Comparison of ENCODE assay signal across 11 cellular contexts in genomic region chr2:53896864-53897263, GRCh38. TPM values are rescaled to one million over a fixed set of nuclear protein-coding genes. Genes with fewer than 3 reads are reported as not detected.
DNase-seq lines count a peak whose midpoint lies in the region; ATAC-seq and TF ChIP-seq lines count a peak whose summit lies in the region.
"Had no signal": no experiment of that assay in that cellular context is flagged by ENCODE, and none has a peak within 500 bp of the region (broad histone marks: within the 10 kb centered on the region; RNA-seq: fewer than 3 reads in every experiment).

No MANE protein-coding gene starts in this region.

- no peaks in the 10 kb centered on the region for H3K9me3 ChIP-seq in gastroesophageal sphincter

- CTCF ChIA-PET in RWPE1 (lab: Yijun Ruan, JAX), result interaction anchor here (0.8 kb wide), 1 partner anchor 113 kb away, joined by 3 read pairs; no protein-coding TSS in a partner anchor

- H3K4me3 ChIP-seq in skeletal muscle cell (ENCODE audit: low read depth, low read length), result no peak overlapping the region
- no peak overlapping the region for H3K4me3 ChIP-seq in gastroesophageal sphincter

- DNase-seq in activated CD4-positive, CD25-positive, alpha-beta regulatory T cell treated with anti-CD3 and anti-CD28 coated beads, Interleukin-2, amount 50 U/mL, for 72 hours, result no peak
- DNase-seq in RWPE1 (ENCODE audit: low spot score) (peak; percentile 78), fibroblast of the conjunctiva (ENCODE audit: low read depth) (peak; percentile 64), skeletal muscle cell (ENCODE audit: low read depth) (peak; percentile 31), germinal center (ENCODE audit: low spot score) (no peak), DMS79 treated with DMSO at 0.1 percent for 48 hours (lab: John Stamatoyannopoulos, UW) (no peak)
- DNase-seq: natural killer cell; NCI-H1092 treated with DMSO at 0.1 percent for 48 hours; NK-92 treated with Interleukin-12 subunit alpha and Interleukin-12 subunit beta, amount 100 ng/mL, for 24 hours had no signal

- POLR2A ChIA-PET in RWPE1 (lab: Yijun Ruan, JAX; ENCODE audit: low non-redundant PET), result no interaction called here

- WGBS in gastroesophageal sphincter (ENCODE audit: low coverage in 1 of 2), 2 donors, result 42 to 68% methylated on average over 3 of the region's 3 CpGs

- no peaks in the 10 kb centered on the region for H3K27me3 ChIP-seq in gastroesophageal sphincter

- H3K36me3 ChIP-seq in gastroesophageal sphincter, result peaks cover 0 to 100% of the 10 kb centered on the region in 2 donors

- peak; percentile 91 to 94 for ATAC-seq in activated CD4-positive, CD25-positive, alpha-beta regulatory T cell treated with anti-CD3 and anti-CD28 coated beads, Interleukin-2, amount 50 U/mL, for 24 hours
- no peak for ATAC-seq in gastroesophageal sphincter

- no peak for TF ChIP-seq EP300 in gastroesophageal sphincter (IDR thresholded peaks at IDR 0.05)

- no peak for TF ChIP-seq CTCF in RWPE1 (conservative IDR thresholded peaks at IDR 0.05; ENCODE audit: low read depth)
- no peak for TF ChIP-seq CTCF in gastroesophageal sphincter (IDR thresholded peaks at IDR 0.05)

- TF ChIP-seq POLR2A in gastroesophageal sphincter (IDR thresholded peaks at IDR 0.05), result no peak

- H3K27ac ChIP-seq in RWPE1 (peak overlapping the region; percentile 77), gastroesophageal sphincter (no peak overlapping the region)

- H3K4me1 ChIP-seq in gastroesophageal sphincter, result no peaks in the 10 kb centered on the region

RNA-seq across cellular contexts. Expression of gene GPR75, which starts 37.1 kb away (rescaled TPM):
- 1 to 10 TPM; 2.2 to 6.1 (median 2.4) TPM for total RNA-seq in gastroesophageal sphincter

Comparison
In these comparisons a context has a peak if more than half of its experiments do, and no peak if none do; other contexts are left out.
1. DNase-seq: peak in RWPE1 (single experiment), fibroblast of the conjunctiva (single experiment) and skeletal muscle cell (single experiment); none in activated CD4-positive, CD25-positive, alpha-beta regulatory T cell treated with anti-CD3 and anti-CD28 coated beads, Interleukin-2, amount 50 U/mL, for 72 hours (single experiment), germinal center (single experiment) and DMS79 treated with DMSO at 0.1 percent for 48 hours (single experiment).